8 cellular contexts compared by ENCODE assay signal in genomic region chr15:22839046-22839705, GRCh38. TPM values are rescaled to one million over a fixed set of nuclear protein-coding genes. Genes with fewer than 3 reads are reported as not detected.
A peak's percentile ranks its signal among the peaks of the same experiment; 100 is the strongest.
DNase-seq lines count a peak whose midpoint lies in the region; ATAC-seq and TF ChIP-seq lines count a peak whose summit lies in the region.

No MANE protein-coding gene starts in this region.

- H3K27ac ChIP-seq in left lung (peak overlapping the region; percentile 92 to 99), thoracic aorta (peak overlapping the region; percentile 85 to 96)

- DNase-seq in DMS53 (lab: John Stamatoyannopoulos, UW) (peak; percentile 20), DMS53 treated with DMSO at 0.1 percent for 48 hours (lab: John Stamatoyannopoulos, UW; ENCODE audit: unreplicated experiment) (no peak), M059J (ENCODE audit: low read depth) (peak; percentile 10), left lung (no peak), thoracic aorta (ENCODE audit: low spot score) (no peak), inferior parietal cortex (ENCODE audit: extremely low spot score) (no peak)

- peaks cover 7% of the 10 kb centered on the region for H3K27me3 Mint-ChIP-seq in brain

- H3K36me3 ChIP-seq in left lung = peaks cover 0 to 15% of the 10 kb centered on the region in 2 donors
- no peaks in the 10 kb centered on the region for H3K36me3 ChIP-seq in thoracic aorta

- peaks cover 15% of the 10 kb centered on the region for H3K36me3 Mint-ChIP-seq in brain

- TF ChIP-seq CTCF in brain (conservative IDR thresholded peaks at IDR 0.05) (no peak), left lung (IDR thresholded peaks at IDR 0.05) (no peak), thoracic aorta (IDR thresholded peaks at IDR 0.05) (no peak)

- H3K27ac Mint-ChIP-seq in brain = peak overlapping the region; percentile 88 to 99 (median 96)

- H3K4me1 Mint-ChIP-seq in brain = peaks cover 30% of the 10 kb centered on the region

- peaks cover 0 to 2% (median 0%) of the 10 kb centered on the region in 5 experiments for H3K9me3 Mint-ChIP-seq in brain

- H3K9me3 ChIP-seq in left lung (no peaks in the 10 kb centered on the region), thoracic aorta (no peaks in the 10 kb centered on the region)

- intact Hi-C loops in left lung (cut with DNase I) = loop anchor here in 1 of 2 donors (10.0 kb wide), 1 partner anchor 54 kb away; the partner anchor contains the start of gene NIPA1

- ATAC-seq in left lung = peak; percentile 9
- ATAC-seq in thoracic aorta (ENCODE audit: insufficient number of reproducible peaks, low FRiP score, low read depth) = no peak
- ATAC-seq in GM18870 (IDR thresholded peaks at IDR 0.05; ENCODE audit: unreplicated experiment) = no peak

- H3K4me3 Mint-ChIP-seq in brain = peak overlapping the region; percentile 92 to 99 (median 92)

- H3K4me1 ChIP-seq in left lung = peaks cover 5 to 36% of the 10 kb centered on the region in 2 donors
- peaks cover 15 to 24% of the 10 kb centered on the region in 2 donors for H3K4me1 ChIP-seq in thoracic aorta (ENCODE audit: control insufficient read depth in 1 of 2, low read depth in 2 of 2)

- H3K4me3 ChIP-seq in left lung = peak overlapping the region; percentile 72 to 90
- H3K4me3 ChIP-seq in thoracic aorta = peak overlapping the region; percentile 85

- H3K27me3 ChIP-seq in left lung = no peaks in the 10 kb centered on the region
- no peaks in the 10 kb centered on the region for H3K27me3 ChIP-seq in thoracic aorta (replicated peaks; ENCODE audit: insufficient read depth)

RNA-seq across cellular contexts. Expression of gene NIPA2, which starts 0.7 kb away (rescaled TPM):
- 99.7 and 120 TPM in 2 replicates for total RNA-seq in M059J (2014; rRNA removed; shearing (Covaris generic))
- polyA plus RNA-seq in brain (ENCODE audit: insufficient read depth, low read depth, low replicate concordance) = 36.9 TPM
- 10 to 100 TPM; 52.9 to 69.0 TPM for total RNA-seq in left lung
- total RNA-seq in thoracic aorta = 10 to 100 TPM; 40.5 to 42.1 TPM

RNA-seq across cellular contexts. Expression of gene NIPA1, which starts 52.7 kb away (rescaled TPM):
- total RNA-seq in M059J (2014; rRNA removed; shearing (Covaris generic)) = 14.6 and 26.3 TPM in 2 replicates
- polyA plus RNA-seq in brain (ENCODE audit: insufficient read depth, low read depth, low replicate concordance) = 10.5 TPM
- total RNA-seq in left lung (10 to 100 TPM; 16.3 to 20.8 TPM), thoracic aorta (10 to 100 TPM; 11.6 to 21.7 TPM)

Comparison
In these comparisons a context has a peak if more than half of its experiments do, and no peak if none do; other contexts are left out.
1. DNase-seq: peak in DMS53 (single experiment) and M059J (single experiment); none in DMS53 treated with DMSO at 0.1 percent for 48 hours (single experiment), left lung (0 of 2), thoracic aorta (single experiment) and inferior parietal cortex (single experiment).